17 cellular contexts compared by ENCODE assay signal in the genomic region with DNA sequence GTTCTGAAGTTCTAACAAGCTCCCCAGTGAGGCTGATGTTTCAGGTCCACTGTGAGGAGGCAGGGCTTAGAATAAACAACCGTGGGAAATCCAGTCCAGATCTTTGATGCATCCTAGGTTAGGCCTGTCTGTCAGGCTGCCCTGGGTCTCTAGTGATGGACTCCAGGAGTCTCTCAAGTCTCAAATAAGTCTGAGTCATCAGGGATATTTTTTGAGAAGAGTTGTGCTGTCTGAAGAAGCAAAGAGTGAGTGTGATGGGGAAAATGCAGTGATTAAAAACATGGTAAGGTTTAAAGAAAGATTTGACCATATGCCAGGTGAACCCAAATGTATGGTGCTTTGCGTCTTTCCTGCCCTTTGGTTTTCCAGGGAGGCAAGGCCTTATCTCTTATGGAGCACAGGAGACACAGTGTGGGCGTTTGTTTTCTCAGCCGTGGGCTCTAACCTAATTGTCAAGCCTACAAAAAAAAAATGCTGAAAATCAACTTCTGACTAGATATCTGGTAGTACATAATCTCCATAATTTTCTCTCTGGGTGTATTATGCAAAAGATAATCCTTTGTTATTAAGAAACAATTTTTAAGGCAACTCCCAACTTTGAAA.
DNase-seq lines count a peak whose midpoint lies in the region; ATAC-seq, FAIRE-seq and TF ChIP-seq lines count a peak whose summit lies in the region.
"Had no signal": no experiment of that assay in that cellular context is flagged by ENCODE, and none has a peak within 500 bp of the region (broad histone marks: within the 10 kb centered on the region; RNA-seq: fewer than 3 reads in every experiment).

No MANE protein-coding gene starts in this region.

- DNase-seq in COLO829 (ENCODE audit: low spot score) (peak; percentile 8), SK-N-DZ (ENCODE audit: low spot score) (peak; percentile 83), fibroblast of mammary gland (ENCODE audit: low read depth) (peak; percentile 79), kidney (no peak), NCI-H1048 (lab: John Stamatoyannopoulos, UW) (no peak), vagina (ENCODE audit: extremely low spot score in 2 of 2) (no peak)
- DNase-seq: activated naive CD8-positive, alpha-beta T cell treated with anti-CD3 and anti-CD28 coated beads, Interleukin-2, amount 10 ng/mL, durations not matched to agents 7 days and 5 days; effector CD8-positive, alpha-beta T cell; NCI-H1694; NCI-H69; psoas muscle; stimulated activated CD4-positive, alpha-beta T cell treated with anti-CD3 and anti-CD28 coated beads, Interleukin-2, amount 100 ng/mL, for 24 hours; stimulated activated naive CD8-positive, alpha-beta T cell treated with anti-CD3 and anti-CD28 coated beads, Interleukin-15, Interleukin-2, amounts not matched to agents 100 U/mL and 50 U/mL, for 24 hours had no signal

- H3K9me3 ChIP-seq in kidney (ENCODE audit: control insufficient read depth in 1 of 2, low read length in 2 of 2) (no peaks in the 10 kb centered on the region), vagina (no peaks in the 10 kb centered on the region)
- H3K9me3 ChIP-seq: psoas muscle had no signal

- H3K27ac ChIP-seq in kidney (ENCODE audit: low read depth in 2 of 2, low read length in 2 of 2) (no peak overlapping the region), vagina (no peak overlapping the region)
- H3K27ac ChIP-seq: psoas muscle had no signal

- peak overlapping the region; percentile 78 to 83 (median 83) for H3K27ac Mint-ChIP-seq in nephron
- H3K27ac Mint-ChIP-seq: activated naive CD8-positive, alpha-beta T cell treated with anti-CD3 and anti-CD28 coated beads, Interleukin-2, amount 10 ng/mL, durations not matched to agents 7 days and 5 days had no signal

- no peak overlapping the region for H3K9ac ChIP-seq in kidney (ENCODE audit: low read length in 2 of 2)

- no peaks in the 10 kb centered on the region for H3K9me3 Mint-ChIP-seq in nephron
- H3K9me3 Mint-ChIP-seq: activated naive CD8-positive, alpha-beta T cell treated with anti-CD3 and anti-CD28 coated beads, Interleukin-2, amount 10 ng/mL, durations not matched to agents 7 days and 5 days; IgD-negative memory B cell had no signal

- peak overlapping the region; percentile 3 to 9 (median 3) for H3K4me3 Mint-ChIP-seq in nephron
- H3K4me3 Mint-ChIP-seq: activated naive CD8-positive, alpha-beta T cell treated with anti-CD3 and anti-CD28 coated beads, Interleukin-2, amount 10 ng/mL, durations not matched to agents 7 days and 5 days; IgD-negative memory B cell had no signal

- no peak for FAIRE-seq in kidney (lab: Jason Lieb, UNC)

- no peak for TF ChIP-seq CTCF in fibroblast of mammary gland (conservative IDR thresholded peaks at IDR 0.05; ENCODE audit: control insufficient read depth, insufficient read depth, low read depth, low read length)
- no peak for TF ChIP-seq CTCF in nephron (IDR thresholded peaks at IDR 0.05; ENCODE audit: unreplicated experiment in 3 of 3)
- no peak for TF ChIP-seq CTCF in kidney (IDR thresholded peaks at IDR 0.05; ENCODE audit: borderline replicate concordance, extremely low read depth, insufficient read depth)
- no peak for TF ChIP-seq CTCF in vagina (IDR thresholded peaks at IDR 0.05)

- peaks cover 0 to 17% of the 10 kb centered on the region in 2 donors for H3K4me1 ChIP-seq in kidney (ENCODE audit: control insufficient read depth in 1 of 2, insufficient read depth in 1 of 2, low read depth in 1 of 2, low read length in 2 of 2)
- peaks cover 6% of the 10 kb centered on the region for H3K4me1 ChIP-seq in vagina
- H3K4me1 ChIP-seq: psoas muscle had no signal

- intact Hi-C loops in kidney (cut with DNase I) (no loop called here), vagina (cut with DNase I) (loop anchor here (5.0 kb wide), 1 partner anchor 611 kb away; no protein-coding TSS in a partner anchor)

- H3K36me3 Mint-ChIP-seq in nephron (ENCODE audit: low read depth) = peaks cover 33% of the 10 kb centered on the region

- no peaks in the 10 kb centered on the region for H3K27me3 ChIP-seq in vagina
- H3K27me3 ChIP-seq: BLaER1 treated with 17β-estradiol and CSF1 and Interleukin-3, amounts not matched to agents 10 nM and 100 nM had no signal

- H3K4me3 ChIP-seq in fibroblast of mammary gland (ENCODE audit: control insufficient read depth, low read depth, low read length) (no peak overlapping the region), kidney (ENCODE audit: low read length in 2 of 2) (no peak overlapping the region), vagina (no peak overlapping the region)
- H3K4me3 ChIP-seq: BLaER1 treated with 17β-estradiol and CSF1 and Interleukin-3, amounts not matched to agents 10 nM and 100 nM; psoas muscle had no signal

- H3K36me3 ChIP-seq in kidney (ENCODE audit: control insufficient read depth in 1 of 2, insufficient read depth in 2 of 2, low read length in 2 of 2) = peaks cover 3 to 24% of the 10 kb centered on the region in 2 donors
- no peaks in the 10 kb centered on the region for H3K36me3 ChIP-seq in vagina

- peaks cover 39% of the 10 kb centered on the region for H3K4me1 Mint-ChIP-seq in nephron

- H3K27me3 Mint-ChIP-seq in nephron (ENCODE audit: low read depth) = no peaks in the 10 kb centered on the region
- H3K27me3 Mint-ChIP-seq: activated naive CD8-positive, alpha-beta T cell treated with anti-CD3 and anti-CD28 coated beads, Interleukin-2, amount 10 ng/mL, durations not matched to agents 7 days and 5 days; IgD-negative memory B cell had no signal

- ATAC-seq in HG02610 (IDR thresholded peaks at IDR 0.05; ENCODE audit: unreplicated experiment) = no peak
- ATAC-seq: stimulated activated naive CD8-positive, alpha-beta T cell treated with anti-CD3 and anti-CD28 coated beads, Interleukin-15, Interleukin-2, amounts not matched to agents 100 U/mL and 50 U/mL, for 24 hours had no signal

- TF ChIP-seq POLR2A in vagina (IDR thresholded peaks at IDR 0.05) = no peak

Comparison
In these comparisons a context has a peak if more than half of its experiments do, and no peak if none do; other contexts are left out.
1. DNase-seq: peak in COLO829 (single experiment), SK-N-DZ (single experiment) and fibroblast of mammary gland (single experiment); none in kidney (single experiment), NCI-H1048 (single experiment) and vagina (0 of 2).